Comparison of ENCODE assay signal across 10 cellular contexts in the genomic region with DNA sequence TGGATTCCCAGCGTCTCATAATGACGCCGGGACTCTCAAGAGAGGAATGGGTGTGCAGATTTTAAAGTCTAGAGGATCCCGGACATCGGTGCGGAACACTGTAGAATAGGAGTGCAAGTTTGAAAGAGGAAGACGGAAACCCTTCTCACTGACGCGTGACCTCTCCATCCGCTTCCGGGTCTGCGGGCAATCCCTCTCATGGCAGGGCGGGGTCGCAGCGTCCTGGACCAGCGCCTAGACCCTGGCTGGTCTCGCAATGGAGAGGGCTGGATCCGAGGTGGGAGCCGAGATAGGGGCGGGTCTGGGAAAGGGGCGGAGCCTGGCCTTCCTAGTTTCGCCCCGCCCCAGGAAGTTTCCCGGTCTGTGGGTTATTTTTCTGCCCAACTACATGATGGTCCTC. TPM values are rescaled to one million over a fixed set of nuclear protein-coding genes. Genes with fewer than 3 reads are reported as not detected.
DNase-seq lines count a peak whose midpoint lies in the region; ATAC-seq and TF ChIP-seq lines count a peak whose summit lies in the region.
"Had no signal": no experiment of that assay in that cellular context is flagged by ENCODE, and none has a peak within 500 bp of the region (broad histone marks: within the 10 kb centered on the region; RNA-seq: fewer than 3 reads in every experiment).

No MANE protein-coding gene starts in this region.

- intact Hi-C loops in activated T-helper 2 cell treated with anti-CD3 and anti-CD28 coated beads, Interferon-gamma antibody, Interleukin-2, Interleukin-4, amounts not matched to agents 10 μg/mL and 5 μg/mL and 100 μg/mL, durations not matched to agents 14 hours and 24 hours and 36 hours (cut with micrococcal nuclease) = no loop called here

- DNase-seq in stimulated activated naive CD8-positive, alpha-beta T cell treated with anti-CD3 and anti-CD28 coated beads, Interleukin-15, Interleukin-2, amounts not matched to agents 100 U/mL and 50 U/mL, for 24 hours = no peak
- peak; percentile 37 for DNase-seq in cerebellum (ENCODE audit: low spot score)
- peak; percentile 4 for DNase-seq in medulla oblongata (ENCODE audit: extremely low spot score)
- DNase-seq in chondrocyte (ENCODE audit: low spot score) = no peak
- DNase-seq in activated effector memory CD4-positive, alpha-beta T cell treated with anti-CD3 and anti-CD28 coated beads, Interleukin-2, amount 50 U/mL, for 16 hours = no peak
- DNase-seq in activated T-helper 2 cell treated with anti-CD3 and anti-CD28 coated beads, Interferon-gamma antibody, Interleukin-2, Interleukin-4, amounts not matched to agents 10 μg/mL and 5 μg/mL and 100 μg/mL, durations not matched to agents 14 hours and 24 hours and 36 hours (ENCODE audit: low spot score) = no peak
- DNase-seq: DMS153, NCI-H2081 treated with DMSO at 0.1 percent for 48 hours had no signal

- H3K4me3 Mint-ChIP-seq in stimulated activated naive CD8-positive, alpha-beta T cell treated with anti-CD3 and anti-CD28 coated beads, Interleukin-15, Interleukin-2, amounts not matched to agents 100 ng/mL and 50 ng/mL, for 24 hours = peak overlapping the region; percentile 38
- no peak overlapping the region for H3K4me3 Mint-ChIP-seq in chondrocyte (ENCODE audit: unreplicated experiment)
- no peak overlapping the region for H3K4me3 Mint-ChIP-seq in activated T-helper 2 cell treated with anti-CD3 and anti-CD28 coated beads, Interferon-gamma antibody, Interleukin-2, Interleukin-4, amounts not matched to agents 10 μg/mL and 5 μg/mL and 100 μg/mL, durations not matched to agents 14 hours and 24 hours and 36 hours (ENCODE audit: low read depth)

- H3K27ac Mint-ChIP-seq in stimulated activated naive CD8-positive, alpha-beta T cell treated with anti-CD3 and anti-CD28 coated beads, Interleukin-15, Interleukin-2, amounts not matched to agents 100 ng/mL and 50 ng/mL, for 24 hours = no peak overlapping the region
- H3K27ac Mint-ChIP-seq in chondrocyte (ENCODE audit: unreplicated experiment) = no peak overlapping the region
- H3K27ac Mint-ChIP-seq in activated T-helper 2 cell treated with anti-CD3 and anti-CD28 coated beads, Interferon-gamma antibody, Interleukin-2, Interleukin-4, amounts not matched to agents 10 μg/mL and 5 μg/mL and 100 μg/mL, durations not matched to agents 14 hours and 24 hours and 36 hours = no peak overlapping the region

- H3K27me3 Mint-ChIP-seq in stimulated activated naive CD8-positive, alpha-beta T cell treated with anti-CD3 and anti-CD28 coated beads, Interleukin-15, Interleukin-2, amounts not matched to agents 100 ng/mL and 50 ng/mL, for 24 hours = peaks cover 25% of the 10 kb centered on the region
- H3K27me3 Mint-ChIP-seq in chondrocyte (ENCODE audit: low read depth) = no peaks in the 10 kb centered on the region
- H3K27me3 Mint-ChIP-seq in activated T-helper 2 cell treated with anti-CD3 and anti-CD28 coated beads, Interferon-gamma antibody, Interleukin-2, Interleukin-4, amounts not matched to agents 10 μg/mL and 5 μg/mL and 100 μg/mL, durations not matched to agents 14 hours and 24 hours and 36 hours (ENCODE audit: low read depth) = no peaks in the 10 kb centered on the region

- TF ChIP-seq CTCF in chondrocyte (IDR thresholded peaks at IDR 0.05) = no peak

- peaks cover 36% of the 10 kb centered on the region for H3K9me3 Mint-ChIP-seq in stimulated activated naive CD8-positive, alpha-beta T cell treated with anti-CD3 and anti-CD28 coated beads, Interleukin-15, Interleukin-2, amounts not matched to agents 100 ng/mL and 50 ng/mL, for 24 hours
- H3K9me3 Mint-ChIP-seq in chondrocyte (ENCODE audit: low read depth) = peaks cover 38% of the 10 kb centered on the region
- peaks cover 63% of the 10 kb centered on the region for H3K9me3 Mint-ChIP-seq in activated T-helper 2 cell treated with anti-CD3 and anti-CD28 coated beads, Interferon-gamma antibody, Interleukin-2, Interleukin-4, amounts not matched to agents 10 μg/mL and 5 μg/mL and 100 μg/mL, durations not matched to agents 14 hours and 24 hours and 36 hours

- peaks cover 6% of the 10 kb centered on the region for H3K4me1 Mint-ChIP-seq in stimulated activated naive CD8-positive, alpha-beta T cell treated with anti-CD3 and anti-CD28 coated beads, Interleukin-15, Interleukin-2, amounts not matched to agents 100 ng/mL and 50 ng/mL, for 24 hours (ENCODE audit: low read depth)
- peaks cover 3% of the 10 kb centered on the region for H3K4me1 Mint-ChIP-seq in chondrocyte (ENCODE audit: low read depth)
- H3K4me1 Mint-ChIP-seq in activated T-helper 2 cell treated with anti-CD3 and anti-CD28 coated beads, Interferon-gamma antibody, Interleukin-2, Interleukin-4, amounts not matched to agents 10 μg/mL and 5 μg/mL and 100 μg/mL, durations not matched to agents 14 hours and 24 hours and 36 hours (ENCODE audit: low read depth) = no peaks in the 10 kb centered on the region

- ATAC-seq in stimulated activated naive CD8-positive, alpha-beta T cell treated with anti-CD3 and anti-CD28 coated beads, Interleukin-15, Interleukin-2, amounts not matched to agents 100 U/mL and 50 U/mL, for 24 hours = no peak
- no peak for ATAC-seq in GM21576 (IDR thresholded peaks at IDR 0.05; ENCODE audit: unreplicated experiment)

- peaks cover 24% of the 10 kb centered on the region for H3K36me3 Mint-ChIP-seq in stimulated activated naive CD8-positive, alpha-beta T cell treated with anti-CD3 and anti-CD28 coated beads, Interleukin-15, Interleukin-2, amounts not matched to agents 100 ng/mL and 50 ng/mL, for 24 hours (ENCODE audit: low read depth)
- H3K36me3 Mint-ChIP-seq in chondrocyte (ENCODE audit: low read depth) = no peaks in the 10 kb centered on the region
- peaks cover 4% of the 10 kb centered on the region for H3K36me3 Mint-ChIP-seq in activated T-helper 2 cell treated with anti-CD3 and anti-CD28 coated beads, Interferon-gamma antibody, Interleukin-2, Interleukin-4, amounts not matched to agents 10 μg/mL and 5 μg/mL and 100 μg/mL, durations not matched to agents 14 hours and 24 hours and 36 hours (ENCODE audit: low read depth)

RNA-seq across cellular contexts. Expression of a gene that starts 4.6 kb away (rescaled TPM):
- total RNA-seq in cerebellum (13.5 TPM), chondrocyte (3.6 to 6.6 TPM (median 4.8 TPM) in 3 replicates)
- 5.6 and 5.9 TPM in 2 replicates for total RNA-seq in activated T-helper 2 cell treated with anti-CD3 and anti-CD28 coated beads, Interferon-gamma antibody, Interleukin-2, Interleukin-4, amounts not matched to agents 10 μg/mL and 5 μg/mL and 100 μg/mL, durations not matched to agents 14 hours and 24 hours and 36 hours

RNA-seq across cellular contexts. Expression of a gene that starts 36.5 kb away (rescaled TPM):
- total RNA-seq in cerebellum = 13.2 TPM
- 5.9 to 6.9 TPM (median 6.4 TPM) in 3 replicates for total RNA-seq in chondrocyte
- 14.2 and 15.0 TPM in 2 replicates for total RNA-seq in activated T-helper 2 cell treated with anti-CD3 and anti-CD28 coated beads, Interferon-gamma antibody, Interleukin-2, Interleukin-4, amounts not matched to agents 10 μg/mL and 5 μg/mL and 100 μg/mL, durations not matched to agents 14 hours and 24 hours and 36 hours

Comparison
In these comparisons a context has a peak if more than half of its experiments do, and no peak if none do; other contexts are left out.
1. DNase-seq: peak in cerebellum (single experiment) and medulla oblongata (single experiment); none in stimulated activated naive CD8-positive, alpha-beta T cell treated with anti-CD3 and anti-CD28 coated beads, Interleukin-15, Interleukin-2, amounts not matched to agents 100 U/mL and 50 U/mL, for 24 hours (single experiment), chondrocyte (single experiment), activated effector memory CD4-positive, alpha-beta T cell treated with anti-CD3 and anti-CD28 coated beads, Interleukin-2, amount 50 U/mL, for 16 hours (single experiment) and activated T-helper 2 cell treated with anti-CD3 and anti-CD28 coated beads, Interferon-gamma antibody, Interleukin-2, Interleukin-4, amounts not matched to agents 10 μg/mL and 5 μg/mL and 100 μg/mL, durations not matched to agents 14 hours and 24 hours and 36 hours (single experiment).